1 cellular context compared by ENCODE assay signal in genomic region chr14:89630096-89630829, GRCh38.
TF ChIP-seq lines count a peak whose summit lies in the region.

No MANE protein-coding gene starts in this region.

TF ChIP-seq in GM23338, 12 proteins besides CTCF, POLR2A, EP300 and RAD21 (continued from another document):
- TF ChIP-seq EZH2phosphoT487 (IDR thresholded peaks at IDR 0.05; ENCODE audit: unreplicated experiment) = no peak
- TF ChIP-seq, protein P1, sequence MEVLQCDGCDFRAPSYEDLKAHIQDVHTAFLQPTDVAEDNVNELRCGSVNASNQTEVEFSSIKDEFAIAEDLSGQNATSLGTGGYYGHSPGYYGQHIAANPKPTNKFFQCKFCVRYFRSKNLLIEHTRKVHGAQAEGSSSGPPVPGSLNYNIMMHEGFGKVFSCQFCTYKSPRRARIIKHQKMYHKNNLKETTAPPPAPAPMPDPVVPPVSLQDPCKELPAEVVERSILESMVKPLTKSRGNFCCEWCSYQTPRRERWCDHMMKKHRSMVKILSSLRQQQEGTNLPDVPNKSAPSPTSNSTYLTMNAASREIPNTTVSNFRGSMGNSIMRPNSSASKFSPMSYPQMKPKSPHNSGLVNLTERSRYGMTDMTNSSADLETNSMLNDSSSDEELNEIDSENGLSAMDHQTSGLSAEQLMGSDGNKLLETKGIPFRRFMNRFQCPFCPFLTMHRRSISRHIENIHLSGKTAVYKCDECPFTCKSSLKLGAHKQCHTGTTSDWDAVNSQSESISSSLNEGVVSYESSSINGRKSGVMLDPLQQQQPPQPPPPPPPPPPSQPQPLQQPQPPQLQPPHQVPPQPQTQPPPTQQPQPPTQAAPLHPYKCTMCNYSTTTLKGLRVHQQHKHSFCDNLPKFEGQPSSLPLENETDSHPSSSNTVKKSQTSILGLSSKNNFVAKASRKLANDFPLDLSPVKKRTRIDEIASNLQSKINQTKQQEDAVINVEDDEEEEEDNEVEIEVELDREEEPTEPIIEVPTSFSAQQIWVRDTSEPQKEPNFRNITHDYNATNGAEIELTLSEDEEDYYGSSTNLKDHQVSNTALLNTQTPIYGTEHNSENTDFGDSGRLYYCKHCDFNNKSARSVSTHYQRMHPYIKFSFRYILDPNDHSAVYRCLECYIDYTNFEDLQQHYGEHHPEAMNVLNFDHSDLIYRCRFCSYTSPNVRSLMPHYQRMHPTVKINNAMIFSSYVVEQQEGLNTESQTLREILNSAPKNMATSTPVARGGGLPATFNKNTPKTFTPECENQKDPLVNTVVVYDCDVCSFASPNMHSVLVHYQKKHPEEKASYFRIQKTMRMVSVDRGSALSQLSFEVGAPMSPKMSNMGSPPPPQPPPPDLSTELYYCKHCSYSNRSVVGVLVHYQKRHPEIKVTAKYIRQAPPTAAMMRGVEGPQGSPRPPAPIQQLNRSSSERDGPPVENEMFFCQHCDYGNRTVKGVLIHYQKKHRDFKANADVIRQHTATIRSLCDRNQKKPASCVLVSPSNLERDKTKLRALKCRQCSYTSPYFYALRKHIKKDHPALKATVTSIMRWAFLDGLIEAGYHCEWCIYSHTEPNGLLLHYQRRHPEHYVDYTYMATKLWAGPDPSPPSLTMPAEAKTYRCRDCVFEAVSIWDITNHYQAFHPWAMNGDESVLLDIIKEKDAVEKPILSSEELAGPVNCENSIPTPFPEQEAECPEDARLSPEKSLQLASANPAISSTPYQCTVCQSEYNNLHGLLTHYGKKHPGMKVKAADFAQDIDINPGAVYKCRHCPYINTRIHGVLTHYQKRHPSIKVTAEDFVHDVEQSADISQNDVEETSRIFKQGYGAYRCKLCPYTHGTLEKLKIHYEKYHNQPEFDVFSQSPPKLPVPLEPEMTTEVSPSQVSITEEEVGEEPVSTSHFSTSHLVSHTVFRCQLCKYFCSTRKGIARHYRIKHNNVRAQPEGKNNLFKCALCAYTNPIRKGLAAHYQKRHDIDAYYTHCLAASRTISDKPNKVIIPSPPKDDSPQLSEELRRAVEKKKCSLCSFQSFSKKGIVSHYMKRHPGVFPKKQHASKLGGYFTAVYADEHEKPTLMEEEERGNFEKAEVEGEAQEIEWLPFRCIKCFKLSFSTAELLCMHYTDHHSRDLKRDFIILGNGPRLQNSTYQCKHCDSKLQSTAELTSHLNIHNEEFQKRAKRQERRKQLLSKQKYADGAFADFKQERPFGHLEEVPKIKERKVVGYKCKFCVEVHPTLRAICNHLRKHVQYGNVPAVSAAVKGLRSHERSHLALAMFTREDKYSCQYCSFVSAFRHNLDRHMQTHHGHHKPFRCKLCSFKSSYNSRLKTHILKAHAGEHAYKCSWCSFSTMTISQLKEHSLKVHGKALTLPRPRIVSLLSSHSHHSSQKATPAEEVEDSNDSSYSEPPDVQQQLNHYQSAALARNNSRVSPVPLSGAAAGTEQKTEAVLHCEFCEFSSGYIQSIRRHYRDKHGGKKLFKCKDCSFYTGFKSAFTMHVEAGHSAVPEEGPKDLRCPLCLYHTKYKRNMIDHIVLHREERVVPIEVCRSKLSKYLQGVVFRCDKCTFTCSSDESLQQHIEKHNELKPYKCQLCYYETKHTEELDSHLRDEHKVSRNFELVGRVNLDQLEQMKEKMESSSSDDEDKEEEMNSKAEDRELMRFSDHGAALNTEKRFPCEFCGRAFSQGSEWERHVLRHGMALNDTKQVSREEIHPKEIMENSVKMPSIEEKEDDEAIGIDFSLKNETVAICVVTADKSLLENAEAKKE (CRISPR knock-in tag; IDR thresholded peaks at IDR 0.05) = no peak
